28 cellular contexts compared by ENCODE assay signal in genomic region chr11:84962018-84962417, GRCh38.
"Had no signal": no experiment of that assay in that cellular context is flagged by ENCODE, and none has a peak within 500 bp of the region (broad histone marks: within the 10 kb centered on the region; RNA-seq: fewer than 3 reads in every experiment).

No MANE protein-coding gene starts in this region.

- H3K9me3 Mint-ChIP-seq: nephron; neural progenitor cell; stimulated activated naive B cell treated with anti-CD40 and anti-IgM and Interleukin-4, amounts not matched to agents 10 μg/mL and 1 μg/mL and 100 μg/mL, for 72 hours had no signal

- DNase-seq: naive thymus-derived CD4-positive, alpha-beta T cell; natural killer cell; occipital lobe; ovary; posterior cingulate gyrus; psoas muscle; right cardiac atrium; right lobe of liver; sigmoid colon; small intestine; spleen; stimulated activated CD4-positive, alpha-beta T cell treated with anti-CD3 and anti-CD28 coated beads, Interleukin-12 subunit alpha, Interleukin-12 subunit beta, amount 100 ng/mL, for 4 hours; stimulated activated CD4-positive, alpha-beta T cell treated with anti-CD3 and anti-CD28 coated beads, Interleukin-1b, Interleukin-23, amount 100 ng/mL, for 48 hours; stimulated activated CD4-positive, alpha-beta T cell treated with anti-CD3 and anti-CD28 coated beads, Interleukin-4, amount 100 ng/mL, for 24 hours; stimulated activated naive B cell treated with anti-CD40 and anti-IgM and Interleukin-4, amounts not matched to agents 10 μg/mL and 1 μg/mL and 100 μg/mL, for 72 hours; stimulated activated naive CD4-positive, alpha-beta T cell treated with Interleukin-2 at 50 U/mL for 16 hours; stomach; thyroid gland; upper lobe of left lung; uterus had no signal

- H3K36me3 ChIP-seq: neural progenitor cell, ovary, right lobe of liver, sigmoid colon, spleen, stomach, thoracic aorta, thyroid gland, tibial nerve, upper lobe of left lung, uterus had no signal

- H2AFZ ChIP-seq: neural progenitor cell, parathyroid adenoma had no signal

- H3K27me3 Mint-ChIP-seq: naive thymus-derived CD4-positive, alpha-beta T cell; progenitor cell of endocrine pancreas; stimulated activated naive B cell treated with anti-CD40 and anti-IgM and Interleukin-4, amounts not matched to agents 10 μg/mL and 1 μg/mL and 100 μg/mL, for 72 hours; stimulated activated naive CD8-positive, alpha-beta T cell treated with anti-CD3 and anti-CD28 coated beads, Interleukin-15, Interleukin-2, amounts not matched to agents 100 ng/mL and 50 ng/mL, for 24 hours had no signal

- ATAC-seq: naive thymus-derived CD4-positive, alpha-beta T cell; natural killer cell; psoas muscle; right cardiac atrium; right lobe of liver; stimulated activated effector memory CD8-positive, alpha-beta T cell treated with anti-CD3 and anti-CD28 coated beads, Interleukin-12 subunit alpha, Interleukin-12 subunit beta, amount 100 ng/mL, for 72 hours; stimulated activated naive B cell treated with anti-CD40 and anti-IgM and Interleukin-4, amounts not matched to agents 10 μg/mL and 1 μg/mL and 100 μg/mL, for 72 hours had no signal

- H3K4me2 ChIP-seq: neural progenitor cell had no signal

- H3K9me3 ChIP-seq: ovary, psoas muscle, right lobe of liver, sigmoid colon, spleen, stomach, thoracic aorta, thyroid gland, tibial nerve, upper lobe of left lung, uterus had no signal

- H3K4me1 ChIP-seq: neural progenitor cell, parathyroid adenoma, psoas muscle, right lobe of liver, sigmoid colon, spleen, stomach, thyroid gland, tibial nerve, upper lobe of left lung, uterus had no signal

- H3K79me2 ChIP-seq: parathyroid adenoma had no signal

- H3K4me1 Mint-ChIP-seq: naive thymus-derived CD4-positive, alpha-beta T cell; natural killer cell; nephron; neural progenitor cell; stimulated activated effector memory CD8-positive, alpha-beta T cell treated with anti-CD3 and anti-CD28 coated beads, Interleukin-12 subunit alpha, Interleukin-12 subunit beta, amount 100 ng/mL, for 72 hours; stimulated activated naive B cell treated with anti-CD40 and anti-IgM and Interleukin-4, amounts not matched to agents 10 μg/mL and 1 μg/mL and 100 μg/mL, for 72 hours had no signal

- H3K27me3 ChIP-seq: neural progenitor cell, ovary, right lobe of liver, sigmoid colon, spleen, stomach, thyroid gland, tibial nerve, upper lobe of left lung, uterus had no signal

- H3K4me3 ChIP-seq: neural progenitor cell, ovary, psoas muscle, right lobe of liver, sigmoid colon, spleen, stomach, thoracic aorta, thyroid gland, tibial nerve, upper lobe of left lung, uterus had no signal

- H3K4me3 Mint-ChIP-seq: naive thymus-derived CD4-positive, alpha-beta T cell; natural killer cell; nephron; neural progenitor cell; stimulated activated effector memory CD8-positive, alpha-beta T cell treated with anti-CD3 and anti-CD28 coated beads, Interleukin-12 subunit alpha, Interleukin-12 subunit beta, amount 100 ng/mL, for 72 hours; stimulated activated naive B cell treated with anti-CD40 and anti-IgM and Interleukin-4, amounts not matched to agents 10 μg/mL and 1 μg/mL and 100 μg/mL, for 72 hours; stimulated activated naive CD8-positive, alpha-beta T cell treated with anti-CD3 and anti-CD28 coated beads, Interleukin-15, Interleukin-2, amounts not matched to agents 100 ng/mL and 50 ng/mL, for 24 hours had no signal

- H3K27ac ChIP-seq: neural progenitor cell, ovary, parathyroid adenoma, psoas muscle, right lobe of liver, sigmoid colon, spleen, stomach, thoracic aorta, thyroid gland, tibial nerve, upper lobe of left lung, uterus had no signal

- H3K9ac ChIP-seq: neural progenitor cell, parathyroid adenoma had no signal

- H3K36me3 Mint-ChIP-seq: naive thymus-derived CD4-positive, alpha-beta T cell; neural progenitor cell; stimulated activated effector memory CD8-positive, alpha-beta T cell treated with anti-CD3 and anti-CD28 coated beads, Interleukin-12 subunit alpha, Interleukin-12 subunit beta, amount 100 ng/mL, for 72 hours; stimulated activated naive B cell treated with anti-CD40 and anti-IgM and Interleukin-4, amounts not matched to agents 10 μg/mL and 1 μg/mL and 100 μg/mL, for 72 hours had no signal
